8 cellular contexts compared by ENCODE assay signal in the genomic region with DNA sequence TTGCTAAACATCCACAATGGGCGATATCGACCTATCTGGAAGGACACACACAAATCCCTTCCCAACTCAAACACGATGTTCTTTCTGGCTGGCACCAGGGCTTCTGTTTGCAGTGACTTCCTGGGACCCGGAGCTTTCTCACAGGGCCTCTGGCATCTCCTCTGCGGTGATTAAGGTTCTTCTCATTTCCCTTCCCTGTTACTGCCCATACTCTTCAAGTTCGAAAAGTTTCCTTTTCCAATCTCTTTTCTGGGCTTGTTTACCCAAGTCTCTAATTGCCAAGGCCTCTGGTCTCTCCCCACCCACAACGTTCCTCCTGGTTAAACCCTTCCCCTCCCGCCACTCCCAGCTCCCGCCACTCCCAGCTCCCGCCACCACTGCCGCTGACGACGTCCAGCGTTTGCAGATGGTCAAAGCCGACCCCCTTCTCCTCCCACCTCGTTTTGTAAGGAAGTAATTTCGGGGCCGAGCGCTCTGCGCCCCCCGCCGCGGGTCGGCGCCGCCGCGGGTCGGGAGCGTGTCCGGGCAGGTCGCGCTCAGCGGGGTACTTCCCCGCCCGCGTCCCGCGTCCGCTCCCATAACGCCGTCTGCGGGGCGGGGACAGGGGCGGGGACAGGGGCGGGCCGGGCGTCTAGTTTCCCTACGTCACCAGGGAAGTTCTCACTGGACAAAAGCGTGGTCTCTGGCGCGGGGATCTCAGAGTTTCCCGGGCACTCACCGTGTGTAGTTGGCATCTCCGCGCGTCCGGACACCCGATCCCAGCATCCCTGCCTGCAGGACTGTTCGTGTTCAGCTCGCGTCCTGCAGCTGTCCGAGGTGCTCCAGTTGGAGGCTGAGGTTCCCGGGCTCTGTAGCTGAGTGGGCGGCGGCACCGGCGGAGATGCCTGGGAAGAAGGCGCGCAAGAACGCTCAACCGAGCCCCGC. TPM values are rescaled to one million over a fixed set of nuclear protein-coding genes. Genes with fewer than 3 reads are reported as not detected.
DNase-seq lines count a peak whose midpoint lies in the region; ATAC-seq and TF ChIP-seq lines count a peak whose summit lies in the region.

Gene PMAIP1 (plus strand): TSS at position 699 of the 924 bp plus-strand sequence. CDS start 182 bp downstream, at position 881.

- DNase-seq in GM13977 (ENCODE audit: low spot score) (peak; percentile 93), NCI-H1694 (lab: John Stamatoyannopoulos, UW) (peak; percentile 68), T-helper 1 cell (peak; percentile 79 to 91 (median 85)), left ventricle myocardium inferior (peak; percentile 83)

- TF ChIP-seq CTCF in GM13977 (IDR thresholded peaks at IDR 0.05; ENCODE audit: extremely low read depth, insufficient read depth, missing control alignments) (no peak), left ventricle myocardium inferior (IDR thresholded peaks at IDR 0.05; ENCODE audit: borderline replicate concordance) (no peak)

- ATAC-seq in HG02884 (IDR thresholded peaks at IDR 0.05; ENCODE audit: unreplicated experiment), result peak; percentile 57
- ATAC-seq in GM18861 (IDR thresholded peaks at IDR 0.05; ENCODE audit: unreplicated experiment), result no peak

- peaks cover 72% of the 10 kb centered on the region for H3K27me3 ChIP-seq in left ventricle myocardium inferior (ENCODE audit: low read depth)
- peaks cover 3% of the 10 kb centered on the region for H3K27me3 ChIP-seq in rectal smooth muscle tissue (ENCODE audit: control insufficient read depth, insufficient read depth, low read length)

- peak within 1 kb of the TSS; percentile 65 for H3K9ac ChIP-seq in rectal smooth muscle tissue (ENCODE audit: low read length)

- peak within 1 kb of the TSS; percentile 75 for H3K4me3 ChIP-seq in left ventricle myocardium inferior
- H3K4me3 ChIP-seq in rectal smooth muscle tissue (ENCODE audit: low read length), result peak within 1 kb of the TSS; percentile 91

- H3K36me3 ChIP-seq in left ventricle myocardium inferior (no peaks in the 10 kb centered on the region), rectal smooth muscle tissue (ENCODE audit: control insufficient read depth, insufficient read depth, low read length) (no peaks in the 10 kb centered on the region)

- WGBS in adipose tissue, 3 donors, result 1 to 2% (median 2%) methylated on average over 66 to 72 of the region's 73 CpGs

- H3K27ac ChIP-seq in adipose tissue (ENCODE audit: low read depth, low read length) (peak within 1 kb of the TSS; percentile 80), left ventricle myocardium inferior (replicated peaks) (peak within 1 kb of the TSS; percentile 85), rectal smooth muscle tissue (ENCODE audit: low read depth, low read length) (peak within 1 kb of the TSS; percentile 80)

- H3K4me1 ChIP-seq in left ventricle myocardium inferior (peaks cover 36% of the 10 kb centered on the region), rectal smooth muscle tissue (ENCODE audit: control insufficient read depth, insufficient read depth, low read length) (no peaks in the 10 kb centered on the region)

- in situ Hi-C loops in GM13977 (cut with MboI; ENCODE audit: low pct_unique_long_range_greater_than_20kb, low sequenced_read_pairs, unreplicated experiment), result no loop called here

- H3K9me3 ChIP-seq in left ventricle myocardium inferior (replicated peaks), result no peaks in the 10 kb centered on the region

- intact Hi-C loops in left ventricle myocardium inferior (cut with micrococcal nuclease), result no loop called here

RNA-seq across cellular contexts. Expression of gene PMAIP1, which starts in this region (rescaled TPM):
- 1 to 10 TPM in 2 of 3 donors, under 1 TPM in 1; 0.46 to 1.6 (median 1.4) TPM for polyA plus RNA-seq in adipose tissue
- total RNA-seq in left ventricle myocardium inferior, result 0.58 TPM

Comparison
In these comparisons a context has a peak if more than half of its experiments do, and no peak if none do; other contexts are left out.
1. Peak in DNase-seq, H3K4me3 ChIP-seq and H3K27ac ChIP-seq in left ventricle myocardium inferior; RNA of the gene not detected or under 1 TPM.